ENCODE assay signal across 34 cellular contexts in the genomic region with DNA sequence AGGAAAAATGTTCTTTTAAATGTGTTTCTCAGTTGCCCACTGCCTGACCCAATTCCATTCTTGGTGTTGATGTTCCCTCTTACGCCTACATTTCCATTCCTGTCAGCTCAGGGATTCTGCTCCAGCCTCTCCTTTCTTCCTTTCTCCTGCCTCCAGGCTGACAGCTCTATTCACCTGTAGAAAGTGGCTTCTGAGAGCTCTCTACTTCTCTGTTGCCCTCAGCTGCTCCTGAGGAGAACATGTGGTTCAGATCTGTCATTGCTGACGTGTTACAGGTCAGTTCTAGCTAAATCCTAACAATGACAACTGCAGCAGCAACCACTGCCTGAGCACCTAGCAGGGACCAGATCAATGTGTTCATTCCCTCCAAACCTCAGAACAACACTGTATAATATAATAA.
"Had no signal": no experiment of that assay in that cellular context is flagged by ENCODE, and none has a peak within 500 bp of the region (broad histone marks: within the 10 kb centered on the region; RNA-seq: fewer than 3 reads in every experiment).

No MANE protein-coding gene starts in this region.

- H3K27me3 ChIP-seq: ascending aorta had no signal

- H3K27ac ChIP-seq: ascending aorta, KMS-11, PC-9, RWPE1, VCaP had no signal

- H3K4me3 ChIP-seq: ascending aorta, PC-9 had no signal

- H3K4me1 ChIP-seq: ascending aorta had no signal

- DNase-seq: activated CD4-positive, alpha-beta T cell treated with anti-CD3 and anti-CD28 coated beads for 1 hour; activated CD4-positive, alpha-beta T cell treated with anti-CD3 and anti-CD28 coated beads for 48 hours; activated CD4-positive, alpha-beta T cell treated with anti-CD3 and anti-CD28 coated beads, Interleukin-2, amount 50 U/mL, for 4 hours; activated CD4-positive, CD25-positive, alpha-beta regulatory T cell; activated CD8-positive, alpha-beta T cell treated with anti-CD3 and anti-CD28 coated beads for 36 hours; activated effector memory CD4-positive, alpha-beta T cell treated with anti-CD3 and anti-CD28 coated beads, Interleukin-2, amount 50 U/mL, for 16 hours; activated naive CD4-positive, alpha-beta T cell; activated naive CD4-positive, alpha-beta T cell treated with anti-CD3 and anti-CD28 coated beads, Interleukin-2, amount 50 U/mL, for 16 hours; activated naive CD8-positive, alpha-beta T cell treated with anti-CD3 and anti-CD28 coated beads for 36 hours; activated T-cell treated with anti-CD3 and anti-CD28 coated beads, Interleukin-2, amount 50 U/mL, for 1 hour; activated T-cell treated with anti-CD3 and anti-CD28 coated beads, Interleukin-2, amount 50 U/mL, for 72 hours; amniotic stem cell; MM.1S; MV-4-11; NCI-H1436 treated with DMSO at 0.1 percent for 48 hours; NCI-H1694 treated with DMSO at 0.1 percent for 48 hours; NCI-H2171 treated with DMSO at 0.1 percent for 48 hours; NCI-H2227 treated with DMSO at 0.1 percent for 48 hours; NCI-H446; NCI-H510A treated with DMSO at 0.1 percent for 48 hours; NCI-H69; NCI-H82; PC-9; SIG-M5; SW 1271; T-helper 1 cell; T-helper 2 cell; T-helper 9 cell had no signal

- ATAC-seq: activated CD8-positive, alpha-beta T cell treated with anti-CD3 and anti-CD28 coated beads for 36 hours; activated T-cell treated with anti-CD3 and anti-CD28 coated beads, Interleukin-2, amount 50 U/mL, for 72 hours; activated T-helper 17 cell treated with anti-CD3 and anti-CD28 coated beads, Interleukin-2, amount 50 U/mL, for 72 hours; Right ventricle myocardium inferior had no signal

- H3K9me3 ChIP-seq: ascending aorta had no signal

- H3K36me3 ChIP-seq: ascending aorta had no signal
